ENCODE assay signal across 16 cellular contexts in genomic region chr4:64598068-64598467, GRCh38.
"Had no signal": no experiment of that assay in that cellular context is flagged by ENCODE, and none has a peak within 500 bp of the region (broad histone marks: within the 10 kb centered on the region; RNA-seq: fewer than 3 reads in every experiment).

No MANE protein-coding gene starts in this region.

- H3K27me3 ChIP-seq: dorsolateral prefrontal cortex, gastroesophageal sphincter, neutrophil, ovary, right lobe of liver, tibial artery, upper lobe of left lung, uterus had no signal

- H3K36me3 ChIP-seq: gastroesophageal sphincter, neutrophil, ovary, right lobe of liver, tibial artery, upper lobe of left lung, uterus had no signal

- H3K4me3 ChIP-seq: dorsolateral prefrontal cortex, gastroesophageal sphincter, mucosa of descending colon, ovary, right lobe of liver, tibial artery, upper lobe of left lung, uterus had no signal

- DNase-seq: cortex of kidney; dorsolateral prefrontal cortex; effector CD8-positive, alpha-beta T cell; immature natural killer cell; mammary epithelial cell; mucosa of descending colon; naive thymus-derived CD8-positive, alpha-beta T cell; ovary; right lobe of liver; stimulated activated CD4-positive, alpha-beta T cell treated with anti-CD3 and anti-CD28 coated beads, Interleukin-4, amount 100 ng/mL, for 1 hour; tibial artery; upper lobe of left lung; uterus had no signal

- H3K4me1 ChIP-seq: gastroesophageal sphincter, right lobe of liver, tibial artery, upper lobe of left lung, uterus had no signal

- ATAC-seq: gastroesophageal sphincter; mucosa of descending colon; naive thymus-derived CD8-positive, alpha-beta T cell; right lobe of liver; stimulated activated memory B cell treated with anti-CD40 and anti-IgM and Interleukin-4, amounts not matched to agents 10 μg/mL and 1 μg/mL and 100 μg/mL, for 72 hours had no signal

- H3K27ac ChIP-seq: dorsolateral prefrontal cortex, gastroesophageal sphincter, neutrophil, ovary, right lobe of liver, tibial artery, upper lobe of left lung, uterus had no signal

- H3K9me3 ChIP-seq: gastroesophageal sphincter, mucosa of descending colon, neutrophil, ovary, right lobe of liver, tibial artery, upper lobe of left lung, uterus had no signal
